ENCODE assay signal across 21 cellular contexts in genomic region chr13:113108521-113108920, GRCh38. TPM values are rescaled to one million over a fixed set of nuclear protein-coding genes. Genes with fewer than 3 reads are reported as not detected.
"Had no signal": no experiment of that assay in that cellular context is flagged by ENCODE, and none has a peak within 500 bp of the region (broad histone marks: within the 10 kb centered on the region; RNA-seq: fewer than 3 reads in every experiment).

No MANE protein-coding gene starts in this region.

RNA-seq across cellular contexts. Expression of gene F7, which starts 2.9 kb away (rescaled TPM):
- total RNA-seq: natural killer cell treated with Interleukin-12 subunit alpha and Interleukin-12 subunit beta and Interleukin-15 and Interleukin-18, amount 100 ng/mL, for 72 hours; osteocyte; spleen; stomach; thoracic aorta; thyroid gland; tibial nerve; ureter; vagina had no signal

RNA-seq across cellular contexts. Expression of gene F10, which starts 14.1 kb away (rescaled TPM):
- total RNA-seq: naive thymus-derived CD8-positive, alpha-beta T cell; natural killer cell treated with Interleukin-12 subunit alpha and Interleukin-12 subunit beta and Interleukin-15 and Interleukin-18, amount 100 ng/mL, for 72 hours had no signal
- polyA plus RNA-seq: naive thymus-derived CD8-positive, alpha-beta T cell had no signal

RNA-seq across cellular contexts. Expression of gene PROZ, which starts 49.9 kb away (rescaled TPM):
- total RNA-seq: naive thymus-derived CD8-positive, alpha-beta T cell; natural killer cell treated with Interleukin-12 subunit alpha and Interleukin-12 subunit beta and Interleukin-15 and Interleukin-18, amount 100 ng/mL, for 72 hours; neural crest cell; omental fat pad; osteocyte; pancreas; progenitor cell of endocrine pancreas; psoas muscle; renal cortical epithelial cell; sciatic nerve; smooth muscle cell; spleen; subcutaneous adipose tissue; temporal lobe; thoracic aorta; thyroid gland; tibial nerve; upper lobe of left lung; ureter; vagina had no signal
- polyA plus RNA-seq: naive thymus-derived CD8-positive, alpha-beta T cell; psoas muscle; smooth muscle cell had no signal
